In the genomic region with DNA sequence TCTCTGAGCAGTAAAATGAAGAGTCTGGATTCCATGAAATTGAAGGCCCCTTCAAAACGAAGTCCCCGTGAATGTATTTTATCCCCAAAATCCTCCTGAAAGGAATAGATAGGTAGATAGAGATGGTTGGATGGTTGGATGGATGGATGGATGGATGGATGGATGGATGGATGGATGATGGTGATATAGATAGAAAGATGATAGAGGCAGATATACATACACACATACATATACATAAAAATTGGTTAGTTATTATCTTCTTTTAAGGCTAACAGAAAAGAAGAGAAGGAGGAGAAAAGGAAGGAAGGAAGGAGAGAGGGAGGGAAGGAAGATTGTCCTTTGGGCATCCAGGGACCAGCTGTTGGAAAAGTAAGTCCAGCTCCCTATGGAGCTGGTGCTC, we compare ENCODE assay signal across 22 cellular contexts.
"Had no signal": no experiment of that assay in that cellular context is flagged by ENCODE, and none has a peak within 500 bp of the region (broad histone marks: within the 10 kb centered on the region; RNA-seq: fewer than 3 reads in every experiment).

No MANE protein-coding gene starts in this region.

- H3K4me1 Mint-ChIP-seq: memory B cell, naive B cell had no signal

- H3K4me3 Mint-ChIP-seq: activated naive CD8-positive, alpha-beta T cell; activated T-cell treated with anti-CD3 and anti-CD28 coated beads, Interleukin-2, amount 50 U/mL, for 4 hours; memory B cell; neural crest cell had no signal

- H3K9me3 Mint-ChIP-seq: activated T-cell treated with anti-CD3 and anti-CD28 coated beads, Interleukin-2, amount 50 U/mL, for 4 hours; activated T-helper 2 cell treated with anti-CD3 and anti-CD28 coated beads, Interferon-gamma antibody, Interleukin-2, Interleukin-4, amounts not matched to agents 10 μg/mL and 5 μg/mL and 100 μg/mL, durations not matched to agents 14 hours and 24 hours and 36 hours; neural crest cell had no signal

- FAIRE-seq: astrocyte, urothelium cell line had no signal

- H3K36me3 ChIP-seq: heart left ventricle, tibial artery had no signal

- DNase-seq: activated CD4-positive, alpha-beta T cell treated with anti-CD3 and anti-CD28 coated beads for 1 hour; activated CD4-positive, alpha-beta T cell treated with anti-CD3 and anti-CD28 coated beads, Interleukin-2, amount 50 U/mL, for 1 hour; activated CD8-positive, alpha-beta memory T cell treated with anti-CD3 and anti-CD28 coated beads, Interleukin-2, amount 50 U/mL, for 4 hours; activated naive CD4-positive, alpha-beta T cell; activated T-cell treated with anti-CD3 and anti-CD28 coated beads, Interleukin-2, amount 50 U/mL, for 4 hours; central memory CD4-positive, alpha-beta T cell; heart left ventricle; islet precursor cell; left cardiac atrium; naive B cell; posterior cingulate gyrus; stimulated activated CD4-positive, alpha-beta T cell treated with anti-CD3 and anti-CD28 coated beads, Interleukin-4, amount 100 ng/mL, for 4 hours; stimulated activated naive CD8-positive, alpha-beta T cell treated with anti-CD3 and anti-CD28 coated beads, Interleukin-15, Interleukin-2, amounts not matched to agents 100 U/mL and 50 U/mL, for 24 hours; substantia nigra; tibial artery had no signal

- H3K4me1 ChIP-seq: heart left ventricle, tibial artery had no signal

- H3K4me3 ChIP-seq: heart left ventricle, tibial artery had no signal

- H3K9me3 ChIP-seq: heart left ventricle, tibial artery had no signal

- H3K36me3 Mint-ChIP-seq: activated naive CD8-positive, alpha-beta T cell; naive B cell had no signal

- H3K27me3 Mint-ChIP-seq: activated naive CD8-positive, alpha-beta T cell; memory B cell had no signal

- H3K27ac ChIP-seq: epithelial cell of prostate, heart left ventricle, tibial artery had no signal

- H3K27ac Mint-ChIP-seq: activated naive CD8-positive, alpha-beta T cell; activated T-helper 2 cell treated with anti-CD3 and anti-CD28 coated beads, Interferon-gamma antibody, Interleukin-2, Interleukin-4, amounts not matched to agents 10 μg/mL and 5 μg/mL and 100 μg/mL, durations not matched to agents 14 hours and 24 hours and 36 hours; memory B cell; naive B cell had no signal

- ATAC-seq: activated T-cell treated with anti-CD3 and anti-CD28 coated beads, Interleukin-2, amount 50 U/mL, for 4 hours; heart left ventricle; left cardiac atrium; stimulated activated naive CD8-positive, alpha-beta T cell treated with anti-CD3 and anti-CD28 coated beads, Interleukin-15, Interleukin-2, amounts not matched to agents 100 U/mL and 50 U/mL, for 24 hours had no signal
